ENCODE assay signal across 10 cellular contexts in the genomic region with DNA sequence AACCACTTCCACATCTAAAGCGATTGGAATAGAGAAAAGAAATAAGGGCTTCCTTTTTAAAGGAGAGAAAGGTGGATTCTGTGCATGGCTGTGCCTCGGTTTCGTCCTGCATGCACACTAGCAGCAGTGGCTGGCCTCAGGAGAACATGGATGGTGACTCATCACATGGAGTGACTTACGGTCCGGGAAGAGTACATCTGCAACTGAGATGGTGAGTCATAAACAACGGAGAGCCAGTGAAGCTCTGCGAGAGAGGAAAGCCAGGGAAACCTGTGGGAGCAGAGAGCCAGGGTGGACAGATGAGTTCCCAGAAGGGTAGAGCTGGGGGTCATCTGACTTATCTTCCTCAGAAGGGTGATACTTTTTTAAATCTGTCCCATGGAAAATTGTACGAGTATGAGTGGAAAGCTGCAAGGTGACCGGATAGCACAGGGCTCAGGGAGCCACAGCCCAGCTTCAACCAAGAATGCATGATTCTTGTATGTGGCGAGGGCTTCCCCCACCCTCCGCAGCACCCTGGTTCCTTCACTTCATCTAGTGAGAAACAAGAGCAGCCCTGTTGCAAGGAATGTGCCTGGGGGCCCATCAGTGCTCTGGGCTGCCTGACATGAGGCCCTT.
DNase-seq lines count a peak whose midpoint lies in the region; FAIRE-seq and TF ChIP-seq lines count a peak whose summit lies in the region.
"Had no signal": no experiment of that assay in that cellular context is flagged by ENCODE, and none has a peak within 500 bp of the region (broad histone marks: within the 10 kb centered on the region; RNA-seq: fewer than 3 reads in every experiment).

No MANE protein-coding gene starts in this region.

- no peaks in the 10 kb centered on the region for H3K9me1 ChIP-seq in endothelial cell of umbilical vein (replicated peaks; ENCODE audit: control insufficient read depth, extremely low read depth, insufficient read depth, low read length)

- POLR2A ChIA-PET in endothelial cell of umbilical vein (lab: Charles Lee) = no interaction called here

- no peak for TF ChIP-seq POLR2A in endothelial cell of umbilical vein (IDR thresholded peaks at IDR 0.05; ENCODE audit: low read depth, low read length)

- no peak overlapping the region for H3K4me2 ChIP-seq in endothelial cell of umbilical vein (ENCODE audit: insufficient read depth, low read length)
- H3K4me2 ChIP-seq in Karpas-422 (ENCODE audit: low read depth, low read length, poor library complexity, severe bottlenecking) = no peak overlapping the region

- H3K4me3 ChIP-seq in endothelial cell of umbilical vein (replicated peaks in 1 of 3; ENCODE audit: insufficient read depth in 1 of 3, low read depth in 1 of 3, low read length in 3 of 3) (no peak overlapping the region), Karpas-422 (ENCODE audit: low read length) (no peak overlapping the region)

- dilution Hi-C loops in endothelial cell of umbilical vein (cut with MboI; ENCODE audit: extremely low pct_ligation_motif_present, low sequenced_read_pairs) = no loop called here

- H3K9me2 ChIP-seq in Karpas-422 (replicated peaks; ENCODE audit: insufficient read depth, low read length) = no peaks in the 10 kb centered on the region

- FAIRE-seq in endothelial cell of umbilical vein (lab: Jason Lieb, UNC) = peak; percentile 94
- FAIRE-seq: endometrium had no signal

- H3K36me3 ChIP-seq in endothelial cell of umbilical vein (ENCODE audit: control insufficient read depth in 2 of 2, extremely low read depth in 1 of 2, insufficient read depth in 2 of 2, low read length in 2 of 2) (no peaks in the 10 kb centered on the region), Karpas-422 (ENCODE audit: insufficient read depth, low read length) (no peaks in the 10 kb centered on the region)

- CTCF ChIA-PET in endothelial cell of umbilical vein (lab: Charles Lee) = interaction anchor here (1.0 kb wide), 1 partner anchor 13 kb away, joined by 5 read pairs; no protein-coding TSS in a partner anchor

- no peak for TF ChIP-seq CTCF in endothelial cell of umbilical vein (IDR thresholded peaks at IDR 0.05; ENCODE audit: extremely low read depth in 1 of 2, insufficient read depth in 1 of 2, low read depth in 1 of 2, low read length in 2 of 2)

- DNase-seq in AG08395 (ENCODE audit: low spot score) = peak; percentile 97
- peak; percentile 77 for DNase-seq in MV-4-11 (lab: John Stamatoyannopoulos, UW)
- peak; percentile 74 for DNase-seq in endothelial cell of umbilical vein (ENCODE audit: low read depth, low spot score)
- DNase-seq in myocyte (ENCODE audit: low read depth) = peak; percentile 93
- DNase-seq in DMS114 treated with DMSO at 0.1 percent for 48 hours (lab: John Stamatoyannopoulos, UW; ENCODE audit: unreplicated experiment) = no peak
- DNase-seq in Karpas-422 = no peak
- DNase-seq in RPMI8226 = no peak
- no peak for DNase-seq in germinal center (ENCODE audit: low spot score)
- DNase-seq: DND-41 had no signal

- no peak overlapping the region for H3K27ac ChIP-seq in endothelial cell of umbilical vein (ENCODE audit: insufficient read depth, low read depth, low read length)
- no peak overlapping the region for H3K27ac ChIP-seq in Karpas-422 (ENCODE audit: low read length)

- no peaks in the 10 kb centered on the region for H3K9me3 ChIP-seq in endothelial cell of umbilical vein (replicated peaks; ENCODE audit: control insufficient read depth, insufficient read depth, low read length)
- no peaks in the 10 kb centered on the region for H3K9me3 ChIP-seq in Karpas-422 (ENCODE audit: low read length)

- H3K27me3 ChIP-seq in endothelial cell of umbilical vein (ENCODE audit: control insufficient read depth in 2 of 2, insufficient read depth in 2 of 2, low read length in 2 of 2) = no peaks in the 10 kb centered on the region
- H3K27me3 ChIP-seq in Karpas-422 (ENCODE audit: low read length) = 0 out of 2 replicates have a peak, but pooled peaks cover 3% of the 10 kb centered on the region

- BruUV-seq in endothelial cell of umbilical vein (replicated peaks; lab: Mats Ljungman, UMichigan) = no TSS peak

- H2AFZ ChIP-seq in endothelial cell of umbilical vein (ENCODE audit: low read depth, low read length) = no peak overlapping the region
- H2AFZ ChIP-seq in Karpas-422 (ENCODE audit: low read length) = no peak overlapping the region

- intact Hi-C loops in endothelial cell of umbilical vein (cut with micrococcal nuclease) = no loop called here

- no peaks in the 10 kb centered on the region for H4K20me1 ChIP-seq in endothelial cell of umbilical vein (replicated peaks; ENCODE audit: control insufficient read depth, extremely low read depth, insufficient read depth, low read length)
- H4K20me1 ChIP-seq in Karpas-422 (ENCODE audit: insufficient read depth, low read depth, low read length) = no peaks in the 10 kb centered on the region

- no peaks in the 10 kb centered on the region for H3K79me2 ChIP-seq in endothelial cell of umbilical vein (ENCODE audit: control insufficient read depth, insufficient read depth, low read length)
- no peaks in the 10 kb centered on the region for H3K79me2 ChIP-seq in Karpas-422 (ENCODE audit: low read length)

- H3K9ac ChIP-seq in endothelial cell of umbilical vein (replicated peaks; ENCODE audit: extremely low read depth, insufficient read depth, low read length) = no peak overlapping the region
- no peak overlapping the region for H3K9ac ChIP-seq in Karpas-422 (ENCODE audit: low read length)

- H3K4me1 ChIP-seq in endothelial cell of umbilical vein (ENCODE audit: control insufficient read depth, extremely low read depth, insufficient read depth, low read length) (peaks cover 7% of the 10 kb centered on the region), Karpas-422 (ENCODE audit: low read length) (no peaks in the 10 kb centered on the region)

TF ChIP-seq in endothelial cell of umbilical vein, 7 proteins besides CTCF, POLR2A, EP300 and RAD21:
- TF ChIP-seq FOS (IDR thresholded peaks at IDR 0.05; ENCODE audit: borderline replicate concordance, insufficient read depth, low read length) (peak; percentile 97), POLR2AphosphoS5 (IDR thresholded peaks at IDR 0.05; ENCODE audit: insufficient read depth, low read depth, low read length) (no peak), MYC (IDR thresholded peaks at IDR 0.05; ENCODE audit: low read depth, low read length) (no peak), EZH2 (IDR thresholded peaks at IDR 0.05; ENCODE audit: borderline replicate concordance, low read depth, low read length, severe bottlenecking) (no peak), JUN (IDR thresholded peaks at IDR 0.05; ENCODE audit: borderline replicate concordance, insufficient read depth, insufficient read length, low read depth) (peak; percentile 99), GATA2 (IDR thresholded peaks at IDR 0.05; ENCODE audit: insufficient read depth, insufficient read length, low read depth, low read length) (no peak)
- TF ChIP-seq, protein P1, sequence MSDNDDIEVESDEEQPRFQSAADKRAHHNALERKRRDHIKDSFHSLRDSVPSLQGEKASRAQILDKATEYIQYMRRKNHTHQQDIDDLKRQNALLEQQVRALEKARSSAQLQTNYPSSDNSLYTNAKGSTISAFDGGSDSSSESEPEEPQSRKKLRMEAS (IDR thresholded peaks at IDR 0.05; ENCODE audit: insufficient read depth, insufficient read length) = no peak

Comparison
In these comparisons a context has a peak if more than half of its experiments do, and no peak if none do; other contexts are left out.
1. DNase-seq: peak in AG08395 (single experiment), MV-4-11 (single experiment), endothelial cell of umbilical vein (single experiment) and myocyte (single experiment); none in DMS114 treated with DMSO at 0.1 percent for 48 hours (single experiment), Karpas-422 (single experiment), RPMI8226 (single experiment) and germinal center (single experiment).